ENCODE assay signal across 10 cellular contexts in the genomic region with DNA sequence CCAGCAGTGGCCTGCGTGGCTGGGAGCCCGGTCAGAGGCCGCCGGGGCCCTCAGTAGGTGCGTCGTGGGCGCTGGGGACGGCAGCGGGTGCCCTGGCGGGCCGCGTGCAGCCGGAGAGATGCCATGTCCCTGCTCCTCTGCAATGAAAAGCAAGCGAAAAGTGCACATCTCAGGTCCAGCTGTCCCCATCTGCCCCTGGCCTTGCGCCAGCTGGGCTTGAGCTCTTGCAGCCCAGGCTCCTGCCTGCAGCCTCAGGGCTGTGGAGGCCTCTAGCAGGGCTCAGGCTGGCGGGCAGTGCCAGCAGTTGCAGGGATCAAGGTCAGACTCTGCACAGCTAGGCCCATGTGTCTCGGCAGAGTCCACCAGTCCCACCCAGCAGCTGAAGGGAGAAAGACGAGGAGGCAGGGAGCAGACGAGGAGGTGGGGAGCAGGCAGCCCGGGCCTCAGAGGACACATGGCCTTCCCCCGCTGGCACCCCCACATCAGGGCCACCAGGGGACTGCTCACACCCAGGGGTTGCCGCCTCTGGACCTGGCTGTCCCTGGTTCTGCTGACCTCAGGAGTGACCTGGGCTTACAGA. TPM values are rescaled to one million over a fixed set of nuclear protein-coding genes. Genes with fewer than 3 reads are reported as not detected.
A peak's percentile ranks its signal among the peaks of the same experiment; 100 is the strongest.
DNase-seq lines count a peak whose midpoint lies in the region; ATAC-seq and TF ChIP-seq lines count a peak whose summit lies in the region.
"Had no signal": no experiment of that assay in that cellular context is flagged by ENCODE, and none has a peak within 500 bp of the region (broad histone marks: within the 10 kb centered on the region; RNA-seq: fewer than 3 reads in every experiment).

No MANE protein-coding gene starts in this region.

- POLR2A ChIA-PET in MCF 10A (lab: Yijun Ruan, JAX), result interaction anchor here (0.7 to 6.6 kb wide), 5 partner anchors 10 to 93 kb away, joined by 3 to 66 read pairs (median 49); a partner anchor contains a TSS

- TF ChIP-seq CTCF in MCF 10A (IDR thresholded peaks at IDR 0.05; ENCODE audit: unreplicated experiment) (no peak), mammary epithelial cell (conservative IDR thresholded peaks at IDR 0.05 in 1 of 2, IDR thresholded peaks at IDR 0.05 in 1 of 2; ENCODE audit: extremely low read depth in 1 of 2, insufficient read depth in 1 of 2, low read depth in 1 of 2, low read length in 2 of 2) (no peak), uterus (IDR thresholded peaks at IDR 0.05) (no peak)

- no peak for DNase-seq in MCF 10A (ENCODE audit: unreplicated experiment)
- no peak for DNase-seq in mammary epithelial cell
- DNase-seq in uterus, result peak in 1 of 2 donors; percentile 21
- no peak for DNase-seq in NK-92 (lab: John Stamatoyannopoulos, UW; ENCODE audit: unreplicated experiment)
- no peak for DNase-seq in dermis blood vessel endothelial cell
- DNase-seq: activated CD4-positive, alpha-beta T cell treated with anti-CD3 and anti-CD28 coated beads, Interleukin-2, amount 50 U/mL, for 1 hour; NCI-H69 had no signal

- intact Hi-C loops in MCF 10A (cut with micrococcal nuclease) (loop anchor here (5.0 to 10.0 kb wide), 3 partner anchors 33 to 205 kb away; a partner anchor contains a TSS), mammary epithelial cell (cut with micrococcal nuclease) (no loop called here), uterus (cut with DNase I; ENCODE audit: low total_unique reads) (loop anchor here (10.0 kb wide), 1 partner anchor 85 kb away; no protein-coding TSS in a partner anchor)

- H3K27ac ChIP-seq in mammary epithelial cell (ENCODE audit: insufficient read depth, low read depth, low read length) (no peak overlapping the region), angular gyrus (ENCODE audit: low read depth, low read length) (peak overlapping the region; percentile 54), muscle layer of colon (ENCODE audit: low read depth, low read length) (peak overlapping the region; percentile 71), uterus (peak overlapping the region; percentile 86)

- H3K27ac Mint-ChIP-seq in MCF 10A (ENCODE audit: low read depth, unreplicated experiment), result peak overlapping the region; percentile 75

- H2AFZ ChIP-seq in mammary epithelial cell (ENCODE audit: low read depth, low read length), result no peak overlapping the region

- H3K27me3 ChIP-seq in mammary epithelial cell (ENCODE audit: insufficient read depth, low read length) (no peaks in the 10 kb centered on the region), muscle layer of colon (ENCODE audit: control insufficient read depth in 1 of 2, insufficient read depth in 2 of 2, low read length in 2 of 2) (no peaks in the 10 kb centered on the region), uterus (no peaks in the 10 kb centered on the region)

- TF ChIP-seq POLR2A in uterus (IDR thresholded peaks at IDR 0.05), result no peak

- peaks cover 13% of the 10 kb centered on the region for H4K20me1 ChIP-seq in mammary epithelial cell (ENCODE audit: insufficient read depth, low read length)

- 92% methylated on average over 17 of the region's 22 CpGs for WGBS in mammary epithelial cell (ENCODE audit: low coverage, missing lambda C conversion rate)

- dilution Hi-C loops in mammary epithelial cell (cut with HindIII; ENCODE audit: low sequenced_read_pairs), result no loop called here

- H3K4me2 ChIP-seq in mammary epithelial cell (ENCODE audit: insufficient read depth, low read depth, low read length), result no peak overlapping the region

- in situ Hi-C loops in mammary epithelial cell (cut with MboI; ENCODE audit: low sequenced_read_pairs in 2 of 2), result loop anchor here in 1 of 2 donors (10.0 kb wide), 1 partner anchor 95 kb away; a partner anchor contains a TSS

- peaks cover 54% of the 10 kb centered on the region for H3K4me1 Mint-ChIP-seq in MCF 10A (ENCODE audit: insufficient read depth, unreplicated experiment)

- H3K36me3 ChIP-seq in mammary epithelial cell (ENCODE audit: insufficient read depth, low read length) (peaks cover 13% of the 10 kb centered on the region), muscle layer of colon (ENCODE audit: insufficient read depth, low read length) (peaks cover 28% of the 10 kb centered on the region), uterus (no peaks in the 10 kb centered on the region)

- no peak overlapping the region for H3K4me3 Mint-ChIP-seq in MCF 10A (ENCODE audit: unreplicated experiment)

- BruUV-seq in MCF 10A (replicated peaks; lab: Mats Ljungman, UMichigan) (no TSS peak), mammary epithelial cell (replicated peaks; lab: Mats Ljungman, UMichigan) (no TSS peak)

- H3K27me3 Mint-ChIP-seq in MCF 10A (ENCODE audit: insufficient read depth, unreplicated experiment), result no peaks in the 10 kb centered on the region

- CTCF ChIA-PET in MCF 10A (lab: Yijun Ruan, JAX), result no interaction called here
- CTCF ChIA-PET in mammary epithelial cell (lab: Charles Lee; ENCODE audit: low non-redundant PET), result no interaction called here

- H3K4me3 ChIP-seq in mammary epithelial cell (replicated peaks in 1 of 3; ENCODE audit: insufficient read depth in 1 of 3, low read depth in 2 of 3, low read length in 3 of 3) (no peak overlapping the region), muscle layer of colon (ENCODE audit: low read depth in 1 of 2, low read length in 2 of 2) (no peak overlapping the region), uterus (no peak overlapping the region)

- H3K9me3 ChIP-seq in mammary epithelial cell (replicated peaks; ENCODE audit: insufficient read depth, low read length) (no peaks in the 10 kb centered on the region), muscle layer of colon (ENCODE audit: low read length) (no peaks in the 10 kb centered on the region), uterus (no peaks in the 10 kb centered on the region)

- peaks cover 80% of the 10 kb centered on the region for H3K79me2 ChIP-seq in mammary epithelial cell (ENCODE audit: insufficient read depth, low read length)

- H3K36me3 Mint-ChIP-seq in MCF 10A (ENCODE audit: insufficient read depth, unreplicated experiment), result peaks cover 98% of the 10 kb centered on the region

- no peaks in the 10 kb centered on the region for H3K9me3 Mint-ChIP-seq in MCF 10A (ENCODE audit: unreplicated experiment)

- H3K4me1 ChIP-seq in mammary epithelial cell (ENCODE audit: insufficient read depth, low read length) (peaks cover 79% of the 10 kb centered on the region), muscle layer of colon (ENCODE audit: insufficient read depth, low read length) (peaks cover 73% of the 10 kb centered on the region), uterus (peaks cover 11 to 64% of the 10 kb centered on the region in 2 donors)

- no peak for ATAC-seq in GM18861 (IDR thresholded peaks at IDR 0.05; ENCODE audit: unreplicated experiment)

- H3K9ac ChIP-seq in mammary epithelial cell (ENCODE audit: insufficient read depth, low read length), result no peak overlapping the region
- peak overlapping the region; percentile 32 for H3K9ac ChIP-seq in muscle layer of colon (ENCODE audit: low read length)

RNA-seq across cellular contexts. Expression of a gene that starts 11.2 kb away (rescaled TPM):
- total RNA-seq in MCF 10A (2022), result 268 and 350 TPM in 2 replicates
- total RNA-seq in mammary epithelial cell, result 100 to 1,000 TPM; 180 to 212 TPM
- polyA plus RNA-seq in mammary epithelial cell, result 118 TPM
- polyA minus RNA-seq in mammary epithelial cell, result 42.3 TPM
- 10 to 100 TPM in 2 of 4 donors, 1 to 10 TPM in 2; 1.5 to 28.6 (median 12.2) TPM for total RNA-seq in uterus
- total RNA-seq in dermis blood vessel endothelial cell, result 99.4 and 121 TPM in 2 replicates

RNA-seq across cellular contexts. Expression of a gene that starts 27.4 kb away (rescaled TPM):
- total RNA-seq in MCF 10A (2022) (86.8 and 87.3 TPM in 2 replicates), mammary epithelial cell (10 to 100 TPM; 24.8 to 52.0 TPM), uterus (10 to 100 TPM in 2 of 4 donors, 1 to 10 TPM in 2; 4.4 to 88.2 (median 17.6) TPM), dermis blood vessel endothelial cell (5.4 and 9.4 TPM in 2 replicates)
- 14.1 TPM for polyA plus RNA-seq in mammary epithelial cell
- polyA minus RNA-seq in mammary epithelial cell, result 7.5 TPM

RNA-seq across cellular contexts. Expression of a gene that starts 33.5 kb away (rescaled TPM):
- total RNA-seq in MCF 10A (2022), result 191 and 193 TPM in 2 replicates
- 100 to 1,000 TPM in 1 of 2 donors, 10 to 100 TPM in 1; 68.7 to 163 TPM for total RNA-seq in mammary epithelial cell
- 146 TPM for polyA plus RNA-seq in mammary epithelial cell
- 216 TPM for polyA minus RNA-seq in mammary epithelial cell
- 100 to 1,000 TPM in 1 of 4 donors, 10 to 100 TPM in 3; 16.5 to 173 (median 44.6) TPM for total RNA-seq in uterus
- total RNA-seq in dermis blood vessel endothelial cell, result 39.3 and 69.2 TPM in 2 replicates
